Comparison of ENCODE assay signal across 1 cellular context in the genomic region with DNA sequence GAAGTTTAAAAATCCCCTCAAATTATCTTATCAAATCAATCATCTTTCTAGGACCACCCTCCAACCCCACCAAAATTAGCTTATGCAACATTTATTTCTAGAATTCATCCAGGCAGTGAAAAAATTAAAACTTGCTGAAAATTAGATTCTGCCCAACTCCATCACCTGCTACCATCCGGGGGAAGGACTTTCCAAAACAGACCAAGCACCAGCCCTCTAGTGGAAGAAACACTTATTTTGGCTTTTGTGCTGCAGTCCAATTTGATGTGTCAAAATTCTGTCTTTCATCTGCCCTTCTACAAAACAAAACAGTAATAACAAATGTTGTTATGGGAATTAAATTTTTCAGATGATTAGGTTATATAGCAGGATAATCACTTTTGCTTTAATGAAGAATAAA.
TF ChIP-seq lines count a peak whose summit lies in the region.

No MANE protein-coding gene starts in this region.

TF ChIP-seq in K562, 482 proteins besides CTCF, POLR2A, EP300 and RAD21:
- TF ChIP-seq ZNF232 (CRISPR knock-in tag; IDR thresholded peaks at IDR 0.05) = no peak
- TF ChIP-seq ZNF134 (CRISPR knock-in tag; conservative IDR thresholded peaks at IDR 0.05) = 0 out of 2 replicates have a peak, but pooled peaks have one; percentile 31
- no peak for TF ChIP-seq TCF3 (CRISPR knock-in tag; IDR thresholded peaks at IDR 0.05)
- TF ChIP-seq, protein P1, sequence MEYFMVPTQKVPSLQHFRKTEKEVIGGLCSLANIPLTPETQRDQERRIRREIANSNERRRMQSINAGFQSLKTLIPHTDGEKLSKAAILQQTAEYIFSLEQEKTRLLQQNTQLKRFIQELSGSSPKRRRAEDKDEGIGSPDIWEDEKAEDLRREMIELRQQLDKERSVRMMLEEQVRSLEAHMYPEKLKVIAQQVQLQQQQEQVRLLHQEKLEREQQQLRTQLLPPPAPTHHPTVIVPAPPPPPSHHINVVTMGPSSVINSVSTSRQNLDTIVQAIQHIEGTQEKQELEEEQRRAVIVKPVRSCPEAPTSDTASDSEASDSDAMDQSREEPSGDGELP (CRISPR knock-in tag; IDR thresholded peaks at IDR 0.05; ENCODE audit: borderline replicate concordance) = no peak
- no peak for TF ChIP-seq ZNF174 (CRISPR knock-in tag; IDR thresholded peaks at IDR 0.05)
- TF ChIP-seq, protein P2, sequence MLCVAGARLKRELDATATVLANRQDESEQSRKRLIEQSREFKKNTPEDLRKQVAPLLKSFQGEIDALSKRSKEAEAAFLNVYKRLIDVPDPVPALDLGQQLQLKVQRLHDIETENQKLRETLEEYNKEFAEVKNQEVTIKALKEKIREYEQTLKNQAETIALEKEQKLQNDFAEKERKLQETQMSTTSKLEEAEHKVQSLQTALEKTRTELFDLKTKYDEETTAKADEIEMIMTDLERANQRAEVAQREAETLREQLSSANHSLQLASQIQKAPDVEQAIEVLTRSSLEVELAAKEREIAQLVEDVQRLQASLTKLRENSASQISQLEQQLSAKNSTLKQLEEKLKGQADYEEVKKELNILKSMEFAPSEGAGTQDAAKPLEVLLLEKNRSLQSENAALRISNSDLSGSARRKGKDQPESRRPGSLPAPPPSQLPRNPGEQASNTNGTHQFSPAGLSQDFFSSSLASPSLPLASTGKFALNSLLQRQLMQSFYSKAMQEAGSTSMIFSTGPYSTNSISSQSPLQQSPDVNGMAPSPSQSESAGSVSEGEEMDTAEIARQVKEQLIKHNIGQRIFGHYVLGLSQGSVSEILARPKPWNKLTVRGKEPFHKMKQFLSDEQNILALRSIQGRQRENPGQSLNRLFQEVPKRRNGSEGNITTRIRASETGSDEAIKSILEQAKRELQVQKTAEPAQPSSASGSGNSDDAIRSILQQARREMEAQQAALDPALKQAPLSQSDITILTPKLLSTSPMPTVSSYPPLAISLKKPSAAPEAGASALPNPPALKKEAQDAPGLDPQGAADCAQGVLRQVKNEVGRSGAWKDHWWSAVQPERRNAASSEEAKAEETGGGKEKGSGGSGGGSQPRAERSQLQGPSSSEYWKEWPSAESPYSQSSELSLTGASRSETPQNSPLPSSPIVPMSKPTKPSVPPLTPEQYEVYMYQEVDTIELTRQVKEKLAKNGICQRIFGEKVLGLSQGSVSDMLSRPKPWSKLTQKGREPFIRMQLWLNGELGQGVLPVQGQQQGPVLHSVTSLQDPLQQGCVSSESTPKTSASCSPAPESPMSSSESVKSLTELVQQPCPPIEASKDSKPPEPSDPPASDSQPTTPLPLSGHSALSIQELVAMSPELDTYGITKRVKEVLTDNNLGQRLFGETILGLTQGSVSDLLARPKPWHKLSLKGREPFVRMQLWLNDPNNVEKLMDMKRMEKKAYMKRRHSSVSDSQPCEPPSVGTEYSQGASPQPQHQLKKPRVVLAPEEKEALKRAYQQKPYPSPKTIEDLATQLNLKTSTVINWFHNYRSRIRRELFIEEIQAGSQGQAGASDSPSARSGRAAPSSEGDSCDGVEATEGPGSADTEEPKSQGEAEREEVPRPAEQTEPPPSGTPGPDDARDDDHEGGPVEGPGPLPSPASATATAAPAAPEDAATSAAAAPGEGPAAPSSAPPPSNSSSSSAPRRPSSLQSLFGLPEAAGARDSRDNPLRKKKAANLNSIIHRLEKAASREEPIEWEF (CRISPR knock-in tag; IDR thresholded peaks at IDR 0.05) = no peak
- TF ChIP-seq SMAD4 (CRISPR knock-in tag; conservative IDR thresholded peaks at IDR 0.05) = no peak
